10 cellular contexts compared by ENCODE assay signal in genomic region chr11:119337581-119338317, GRCh38. TPM values are rescaled to one million over a fixed set of nuclear protein-coding genes. Genes with fewer than 3 reads are reported as not detected.
DNase-seq lines count a peak whose midpoint lies in the region; ATAC-seq, FAIRE-seq and TF ChIP-seq lines count a peak whose summit lies in the region.
"Had no signal": no experiment of that assay in that cellular context is flagged by ENCODE, and none has a peak within 500 bp of the region (broad histone marks: within the 10 kb centered on the region; RNA-seq: fewer than 3 reads in every experiment).

No MANE protein-coding gene starts in this region.

- peaks cover 6% of the 10 kb centered on the region for H3K4me1 ChIP-seq in cardiac muscle cell (ENCODE audit: low read depth)
- H3K4me1 ChIP-seq in heart right ventricle = peaks cover 22 to 70% (median 56%) of the 10 kb centered on the region in 9 donors
- H3K4me1 ChIP-seq in kidney (ENCODE audit: control insufficient read depth in 1 of 2, insufficient read depth in 1 of 2, low read depth in 1 of 2, low read length in 2 of 2) = peaks cover 14 to 35% of the 10 kb centered on the region in 2 donors
- peaks cover 0 to 21% of the 10 kb centered on the region in 2 donors for H3K4me1 ChIP-seq in uterus

- no peak for TF ChIP-seq POLR2A in uterus (IDR thresholded peaks at IDR 0.05)

- no peaks in the 10 kb centered on the region for H3K9me3 ChIP-seq in cardiac muscle cell (ENCODE audit: low read depth)
- H3K9me3 ChIP-seq in heart right ventricle = no peaks in the 10 kb centered on the region
- H3K9me3 ChIP-seq in kidney (ENCODE audit: control insufficient read depth in 1 of 2, low read length in 2 of 2) = no peaks in the 10 kb centered on the region
- H3K9me3 ChIP-seq in uterus = no peaks in the 10 kb centered on the region

- intact Hi-C loops in heart right ventricle (cut with DNase I) = loop anchor here in 3 of 10 donors (5.0 to 10.0 kb wide), 2 partner anchors 35 to 133 kb away; partner anchors contain the start of gene CBL (in 1 of the 3)
- intact Hi-C loops in kidney (cut with DNase I) = no loop called here
- intact Hi-C loops in uterus (cut with DNase I; ENCODE audit: low total_unique reads) = loop anchor here (10.0 kb wide), 1 partner anchor 243 kb away; a partner anchor contains a TSS
- intact Hi-C loops in dorsolateral prefrontal cortex (cut with DNase I) = loop anchor here in 1 of 2 donors (5.0 kb wide), 1 partner anchor 35 kb away; no protein-coding TSS in a partner anchor

- H3K27me3 ChIP-seq in cardiac muscle cell = peaks cover 38% of the 10 kb centered on the region
- peaks cover 0 to 38% (median 0%) of the 10 kb centered on the region in 7 donors for H3K27me3 ChIP-seq in heart right ventricle
- H3K27me3 ChIP-seq in uterus = no peaks in the 10 kb centered on the region
- H3K27me3 ChIP-seq in dorsolateral prefrontal cortex = peaks cover 0 to 5% (median 0%) of the 10 kb centered on the region in 45 donors

- WGBS in heart right ventricle, 2 donors = 43 to 45% methylated on average over 9 of the region's 9 CpGs

- no peak overlapping the region for H3K9ac ChIP-seq in kidney (ENCODE audit: low read length in 2 of 2)

- peak overlapping the region; percentile 41 for H3K27ac ChIP-seq in cardiac muscle cell
- peak overlapping the region in 5 of 10 donors; percentile 10 to 100 (median 98) for H3K27ac ChIP-seq in heart right ventricle
- no peak overlapping the region for H3K27ac ChIP-seq in kidney (ENCODE audit: low read depth in 2 of 2, low read length in 2 of 2)
- peak overlapping the region; percentile 83 to 95 for H3K27ac ChIP-seq in uterus
- peak overlapping the region in 22 of 59 donors; percentile 2 to 90 (median 50) for H3K27ac ChIP-seq in dorsolateral prefrontal cortex

- no peak for FAIRE-seq in kidney (lab: Jason Lieb, UNC)
- FAIRE-seq: islet of Langerhans had no signal

- ATAC-seq in heart right ventricle = no peak

- peak; percentile 33 to 77 for DNase-seq in cardiac muscle cell (ENCODE audit: low read depth in 1 of 2, low spot score in 1 of 2)
- no peak for DNase-seq in heart right ventricle
- peak; percentile 43 for DNase-seq in amniotic stem cell (lab: John Stamatoyannopoulos, UW)
- DNase-seq in kidney = peak; percentile 64
- DNase-seq in uterus = peak in 1 of 2 donors; percentile 69
- no peak for DNase-seq in LoVo (ENCODE audit: low spot score)
- no peak for DNase-seq in dorsolateral prefrontal cortex
- DNase-seq in NCI-H1048 (lab: John Stamatoyannopoulos, UW) = no peak

- H3K4me3 ChIP-seq in cardiac muscle cell = no peak overlapping the region
- peak overlapping the region in 1 of 10 donors; percentile 61 for H3K4me3 ChIP-seq in heart right ventricle
- no peak overlapping the region for H3K4me3 ChIP-seq in kidney (ENCODE audit: low read length in 2 of 2)
- H3K4me3 ChIP-seq in uterus = no peak overlapping the region
- peak overlapping the region in 22 of 59 donors; percentile 13 to 76 (median 62) for H3K4me3 ChIP-seq in dorsolateral prefrontal cortex

- TF ChIP-seq CTCF in cardiac muscle cell (IDR thresholded peaks at IDR 0.05; ENCODE audit: low read depth, low read length) (no peak), heart right ventricle (IDR thresholded peaks at IDR 0.05) (no peak), kidney (IDR thresholded peaks at IDR 0.05; ENCODE audit: borderline replicate concordance, extremely low read depth, insufficient read depth) (no peak), uterus (IDR thresholded peaks at IDR 0.05) (no peak), dorsolateral prefrontal cortex (IDR thresholded peaks at IDR 0.05 in 54 of 56, conservative IDR thresholded peaks at IDR 0.05 in 2 of 56; ENCODE audit: low read depth in 1 of 56, partially characterized antibody in 56 of 56) (no peak)

- H3K36me3 ChIP-seq in cardiac muscle cell (no peaks in the 10 kb centered on the region), heart right ventricle (peaks cover 0 to 23% (median 8%) of the 10 kb centered on the region in 9 donors), kidney (ENCODE audit: control insufficient read depth in 1 of 2, insufficient read depth in 2 of 2, low read length in 2 of 2) (no peaks in the 10 kb centered on the region), uterus (no peaks in the 10 kb centered on the region)

RNA-seq across cellular contexts. Expression of gene C1QTNF5, which starts 2.9 kb away (rescaled TPM):
- total RNA-seq in cardiac muscle cell = 3.4 and 8.0 TPM in 2 replicates
- 5.8 and 10.4 TPM in 2 replicates for polyA plus RNA-seq in cardiac muscle cell
- 10 to 100 TPM; 11.4 to 25.1 (median 19.9) TPM for total RNA-seq in heart right ventricle
- polyA plus RNA-seq in heart right ventricle = 10 to 100 TPM; 32.8 to 35.7 TPM
- total RNA-seq in kidney = 42.8 TPM
- 40.4 TPM for polyA plus RNA-seq in kidney (ENCODE audit: insufficient read depth, low read depth, low replicate concordance)
- 10 to 100 TPM in 3 of 4 donors, 1 to 10 TPM in 1; 6.5 to 40.2 (median 35.7) TPM for total RNA-seq in uterus
- 10 to 100 TPM in 74 of 120 experiments, 1 to 10 TPM in 46; 5.1 to 23.2 (median 10.8) TPM for total RNA-seq in dorsolateral prefrontal cortex
- total RNA-seq: activated T-cell treated with anti-CD3 and anti-CD28 coated beads, Interleukin-2, amount 50 U/mL, for 4 hours had no signal

RNA-seq across cellular contexts. Expression of gene RNF26, which starts 3.4 kb away (rescaled TPM):
- total RNA-seq in cardiac muscle cell (7.3 and 18.6 TPM in 2 replicates), heart right ventricle (10 to 100 TPM; 11.1 to 17.6 (median 13.4) TPM), kidney (23.5 TPM), uterus (10 to 100 TPM in 1 of 4 donors, 1 to 10 TPM in 3; 3.3 to 23.1 (median 6.8) TPM), dorsolateral prefrontal cortex (10 to 100 TPM; 15.9 to 31.2 (median 24.4) TPM)
- polyA plus RNA-seq in cardiac muscle cell (45.6 and 99.8 TPM in 2 replicates), heart right ventricle (10 to 100 TPM in 1 of 2 donors, 1 to 10 TPM in 1; 6.4 to 13.2 TPM), kidney (ENCODE audit: insufficient read depth, low read depth, low replicate concordance) (18.2 TPM)

RNA-seq across cellular contexts. Expression of gene MFRP, which starts 8.8 kb away (rescaled TPM):
- total RNA-seq in cardiac muscle cell (not detected in 2 replicates), heart right ventricle (not detected), kidney (not detected), uterus (under 1 TPM in 2 of 4 donors, not detected in 2; 0.07 to 0.26 TPM), dorsolateral prefrontal cortex (under 1 TPM in 1 of 120 experiments, not detected in 119; 0.32 TPM)
- polyA plus RNA-seq in cardiac muscle cell (not detected in 2 replicates), heart right ventricle (under 1 TPM in 1 of 2 donors, not detected in 1; 0.04 TPM), kidney (ENCODE audit: insufficient read depth, low read depth, low replicate concordance) (not detected)
- total RNA-seq: activated T-cell treated with anti-CD3 and anti-CD28 coated beads, Interleukin-2, amount 50 U/mL, for 4 hours had no signal

RNA-seq across cellular contexts. Expression of gene MCAM, which starts 20.8 kb away (rescaled TPM):
- total RNA-seq in cardiac muscle cell (32.5 and 49.3 TPM in 2 replicates), heart right ventricle (100 to 1,000 TPM in 4 of 10 donors, 10 to 100 TPM in 6; 37.8 to 136 (median 96.9) TPM), kidney (137 TPM), uterus (100 to 1,000 TPM; 228 to 564 (median 354) TPM), dorsolateral prefrontal cortex (100 to 1,000 TPM in 2 of 120 experiments, 10 to 100 TPM in 118; 17.4 to 120 (median 43.4) TPM)
- polyA plus RNA-seq in cardiac muscle cell (13.8 and 14.8 TPM in 2 replicates), heart right ventricle (10 to 100 TPM; 35.8 to 97.5 TPM), kidney (ENCODE audit: insufficient read depth, low read depth, low replicate concordance) (42.1 TPM)

RNA-seq across cellular contexts. Expression of gene USP2, which starts 43.7 kb away (rescaled TPM):
- total RNA-seq in cardiac muscle cell = 28.3 and 39.0 TPM in 2 replicates
- polyA plus RNA-seq in cardiac muscle cell = 36.5 and 44.1 TPM in 2 replicates
- 100 to 1,000 TPM in 9 of 10 donors, 10 to 100 TPM in 1; 87.0 to 183 (median 136) TPM for total RNA-seq in heart right ventricle
- 10 to 100 TPM; 42.0 to 64.9 TPM for polyA plus RNA-seq in heart right ventricle
- 30.4 TPM for total RNA-seq in kidney
- polyA plus RNA-seq in kidney (ENCODE audit: insufficient read depth, low read depth, low replicate concordance) = 57.6 TPM
- total RNA-seq in uterus = 10 to 100 TPM in 1 of 4 donors, 1 to 10 TPM in 1, under 1 TPM in 1, not detected in 1; 0.29 to 28.2 (median 2.1) TPM
- total RNA-seq in dorsolateral prefrontal cortex = 10 to 100 TPM; 32.5 to 68.6 (median 46.7) TPM

Comparison
In these comparisons a context has a peak if more than half of its experiments do, and no peak if none do; other contexts are left out.
1. DNase-seq: peak in cardiac muscle cell (2 of 2), amniotic stem cell (single experiment) and kidney (single experiment); none in heart right ventricle (0 of 2), LoVo (single experiment), dorsolateral prefrontal cortex (0 of 10) and NCI-H1048 (single experiment).
2. H3K27ac ChIP-seq: peak in cardiac muscle cell (single experiment) and uterus (2 of 2); none in kidney (0 of 2).